Comparison of ENCODE assay signal across 8 cellular contexts in the genomic region with DNA sequence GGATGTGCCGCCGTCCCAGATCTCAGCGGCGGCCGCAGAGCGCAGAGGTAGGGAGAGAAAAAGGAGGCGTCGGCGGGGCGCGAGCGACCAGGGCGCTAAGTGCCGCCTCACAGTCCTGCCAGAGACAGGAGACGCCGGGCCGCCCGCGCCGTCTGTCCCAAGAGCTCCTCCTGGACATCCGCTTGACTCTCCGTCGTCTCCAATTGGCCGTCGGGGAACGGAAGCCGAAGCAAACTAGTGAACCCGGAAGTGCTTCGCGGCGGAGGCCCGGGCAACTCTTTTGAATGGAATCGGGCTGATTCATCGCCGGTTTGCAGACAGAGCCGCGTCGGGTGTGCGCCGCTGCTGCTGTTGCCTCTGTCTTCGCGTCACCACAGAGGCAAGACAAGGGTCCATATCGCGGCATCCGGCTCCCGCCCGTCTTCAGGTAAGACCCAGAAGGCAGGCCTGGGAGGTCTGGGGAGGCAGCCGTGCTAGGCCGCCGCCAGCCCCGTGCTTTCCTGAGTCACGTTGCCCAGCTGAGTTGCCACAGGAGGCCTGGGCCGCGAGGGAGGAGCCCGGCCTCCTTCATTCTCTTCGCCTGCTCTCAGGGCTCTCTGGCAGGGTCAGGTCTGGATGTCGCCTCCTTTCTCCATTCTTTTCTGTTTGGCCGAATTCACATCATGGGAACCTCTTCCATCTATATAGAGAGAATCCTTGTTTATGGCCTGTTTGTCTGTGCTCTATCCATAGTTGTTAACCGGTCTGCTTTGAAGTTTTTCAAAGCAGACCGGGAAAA. TPM values are rescaled to one million over a fixed set of nuclear protein-coding genes. Genes with fewer than 3 reads are reported as not detected.
DNase-seq lines count a peak whose midpoint lies in the region; ATAC-seq, FAIRE-seq and TF ChIP-seq lines count a peak whose summit lies in the region.

A gene (plus strand): TSS at position 248 of the 778 bp plus-strand sequence. CDS start 10,401 bp downstream, outside the sequence.

- FAIRE-seq in endothelial cell of umbilical vein (lab: Jason Lieb, UNC), result peak; percentile 91

- BruUV-seq in Calu3 (replicated peaks; lab: Mats Ljungman, UMichigan) (no TSS peak), endothelial cell of umbilical vein (replicated peaks; lab: Mats Ljungman, UMichigan) (TSS peak; percentile 62)

- H4K20me1 ChIP-seq in OCI-LY1 (ENCODE audit: insufficient read depth, low read length) (no peaks in the 10 kb centered on the region), endothelial cell of umbilical vein (replicated peaks; ENCODE audit: control insufficient read depth, extremely low read depth, insufficient read depth, low read length) (peaks cover 5% of the 10 kb centered on the region)

- no peaks in the 10 kb centered on the region for H3K9me1 ChIP-seq in endothelial cell of umbilical vein (replicated peaks; ENCODE audit: control insufficient read depth, extremely low read depth, insufficient read depth, low read length)

- peak; percentile 98 for ATAC-seq in GM21447 (IDR thresholded peaks at IDR 0.05; ENCODE audit: unreplicated experiment)

- WGBS in HUES64, result under 1% methylated on average over 60 of the region's 60 CpGs

- H3K9me3 ChIP-seq in HUES64 (ENCODE audit: insufficient read depth, low read depth, low read length) (0 out of 2 replicates have a peak, but pooled peaks cover 6% of the 10 kb centered on the region), OCI-LY1 (ENCODE audit: low read length) (peaks cover 5% of the 10 kb centered on the region), endothelial cell of umbilical vein (replicated peaks; ENCODE audit: control insufficient read depth, insufficient read depth, low read length) (no peaks in the 10 kb centered on the region)

- dilution Hi-C loops in endothelial cell of umbilical vein (cut with MboI; ENCODE audit: extremely low pct_ligation_motif_present, low sequenced_read_pairs), result no loop called here

- H3K9me2 ChIP-seq in OCI-LY1 (ENCODE audit: low read depth, low read length), result no peaks in the 10 kb centered on the region

- H3K4me1 ChIP-seq in HUES64 (ENCODE audit: insufficient read depth, low read length) (peaks cover 11% of the 10 kb centered on the region; the same call in 1 of the 2 replicates), OCI-LY1 (ENCODE audit: insufficient read depth, low read length, severe bottlenecking) (peaks cover 26% of the 10 kb centered on the region), endothelial cell of umbilical vein (ENCODE audit: control insufficient read depth, extremely low read depth, insufficient read depth, low read length) (peaks cover 18% of the 10 kb centered on the region)

- no peaks in the 10 kb centered on the region for H3K27me3 ChIP-seq in HUES64 (ENCODE audit: insufficient read depth, low read length)
- no peaks in the 10 kb centered on the region for H3K27me3 ChIP-seq in OCI-LY1 (ENCODE audit: insufficient read depth, low read length)
- no peaks in the 10 kb centered on the region for H3K27me3 ChIP-seq in endothelial cell of umbilical vein (ENCODE audit: control insufficient read depth in 2 of 2, insufficient read depth in 2 of 2, low read length in 2 of 2)

- intact Hi-C loops in Calu3 (cut with micrococcal nuclease; ENCODE audit: unreplicated experiment), result no loop called here
- intact Hi-C loops in endothelial cell of umbilical vein (cut with micrococcal nuclease), result no loop called here

- H3K27ac ChIP-seq in HUES64 (ENCODE audit: low read depth, low read length) (peak within 1 kb of the TSS; percentile 96), OCI-LY1 (ENCODE audit: low read depth, low read length, poor library complexity, severe bottlenecking) (peak within 1 kb of the TSS; percentile 93), endothelial cell of umbilical vein (ENCODE audit: insufficient read depth, low read depth, low read length) (peak within 1 kb of the TSS; percentile 79)

- H3K4me3 ChIP-seq in HUES64 (ENCODE audit: low read length) (peak within 1 kb of the TSS; percentile 77), OCI-LY1 (ENCODE audit: low read depth, low read length, poor library complexity, severe bottlenecking) (peak within 1 kb of the TSS; percentile 96), endothelial cell of umbilical vein (replicated peaks in 1 of 3; ENCODE audit: insufficient read depth in 1 of 3, low read depth in 1 of 3, low read length in 3 of 3) (peak within 1 kb of the TSS; percentile 58 to 90 (median 77))

- H3K36me3 Mint-ChIP-seq in Calu3 (ENCODE audit: insufficient read depth, unreplicated experiment), result peaks cover 32% of the 10 kb centered on the region

- POLR2A ChIA-PET in endothelial cell of umbilical vein (lab: Charles Lee), result interaction anchor here (0.8 to 1.0 kb wide), 2 partner anchors 20 to 27 kb away, joined by 3 read pairs; no protein-coding TSS in a partner anchor

- peak within 1 kb of the TSS; percentile 89 for H3K27ac Mint-ChIP-seq in Calu3 (ENCODE audit: unreplicated experiment)

- H3K79me2 ChIP-seq in OCI-LY1 (ENCODE audit: insufficient read depth, low read length) (peaks cover 53% of the 10 kb centered on the region), endothelial cell of umbilical vein (ENCODE audit: control insufficient read depth, insufficient read depth, low read length) (peaks cover 52% of the 10 kb centered on the region)

- no peak for TF ChIP-seq CTCF in Calu3 (IDR thresholded peaks at IDR 0.05; ENCODE audit: unreplicated experiment)
- TF ChIP-seq CTCF in OCI-LY1 (IDR thresholded peaks at IDR 0.05; ENCODE audit: low read length), result no peak
- TF ChIP-seq CTCF in endothelial cell of umbilical vein (IDR thresholded peaks at IDR 0.05; ENCODE audit: extremely low read depth in 1 of 2, insufficient read depth in 1 of 2, low read depth in 1 of 2, low read length in 2 of 2), result no peak

- DNase-seq in Calu3 (peak; percentile 92), endothelial cell of umbilical vein (ENCODE audit: low read depth, low spot score) (peak; percentile 95), middle frontal gyrus (ENCODE audit: extremely low spot score, low spot score) (peak; percentile 89)
- peak; percentile 92 for DNase-seq in activated CD8-positive, alpha-beta memory T cell treated with anti-CD3 and anti-CD28 coated beads, Interleukin-2, amount 50 U/mL, for 48 hours
- peak; percentile 78 to 86 for DNase-seq in stimulated activated CD8-positive, alpha-beta memory T cell treated with anti-CD3 and anti-CD28 coated beads, Interleukin-2, amount 100 ng/mL, for 48 hours (ENCODE audit: low read depth in 2 of 2)

- TF ChIP-seq POLR2A in endothelial cell of umbilical vein (IDR thresholded peaks at IDR 0.05; ENCODE audit: low read depth, low read length), result peak; percentile 96

- H2AFZ ChIP-seq in OCI-LY1 (ENCODE audit: low read length) (peak within 1 kb of the TSS; percentile 26; the same call in 1 of the 2 replicates), endothelial cell of umbilical vein (ENCODE audit: low read depth, low read length) (peak within 1 kb of the TSS; percentile 67)

- no peaks in the 10 kb centered on the region for H3K9me3 Mint-ChIP-seq in Calu3 (ENCODE audit: low read depth, unreplicated experiment)

- peak within 1 kb of the TSS; percentile 95 for H3K4me3 Mint-ChIP-seq in Calu3 (ENCODE audit: low read depth, unreplicated experiment)

- peak within 1 kb of the TSS; percentile 86 for H3K4me2 ChIP-seq in OCI-LY1 (ENCODE audit: low read length)
- H3K4me2 ChIP-seq in endothelial cell of umbilical vein (ENCODE audit: insufficient read depth, low read length), result peak within 1 kb of the TSS; percentile 96

- H3K36me3 ChIP-seq in HUES64 (ENCODE audit: insufficient read depth, low read length) (peaks cover 6% of the 10 kb centered on the region; the same call in 1 of the 2 replicates), OCI-LY1 (ENCODE audit: insufficient read depth, low read length) (peaks cover 22% of the 10 kb centered on the region), endothelial cell of umbilical vein (ENCODE audit: control insufficient read depth in 2 of 2, extremely low read depth in 1 of 2, insufficient read depth in 2 of 2, low read length in 2 of 2) (no peaks in the 10 kb centered on the region)

- CTCF ChIA-PET in Calu3 (lab: Charles Lee), result interaction anchor here (0.6 kb wide), 1 partner anchor 22 kb away, joined by 6 read pairs; no protein-coding TSS in a partner anchor
- CTCF ChIA-PET in endothelial cell of umbilical vein (lab: Charles Lee), result interaction anchor here (0.6 to 1.0 kb wide), 5 partner anchors 8 to 106 kb away, joined by 3 to 5 read pairs (median 3); no protein-coding TSS in a partner anchor

- peaks cover 13% of the 10 kb centered on the region for H3K4me1 Mint-ChIP-seq in Calu3 (ENCODE audit: low read depth, unreplicated experiment)

- peak within 1 kb of the TSS; percentile 93 for H3K9ac ChIP-seq in HUES64 (ENCODE audit: low read depth, low read length)
- H3K9ac ChIP-seq in OCI-LY1 (ENCODE audit: low read length), result peak within 1 kb of the TSS; percentile 97
- H3K9ac ChIP-seq in endothelial cell of umbilical vein (replicated peaks; ENCODE audit: extremely low read depth, insufficient read depth, low read length), result peak within 1 kb of the TSS; percentile 97

- no peaks in the 10 kb centered on the region for H3F3A ChIP-seq in OCI-LY1 (ENCODE audit: insufficient read depth, low read length)

- H3K27me3 Mint-ChIP-seq in Calu3 (ENCODE audit: unreplicated experiment), result no peaks in the 10 kb centered on the region

TF ChIP-seq in endothelial cell of umbilical vein, 7 proteins besides CTCF, POLR2A, EP300 and RAD21:
- TF ChIP-seq FOS (IDR thresholded peaks at IDR 0.05; ENCODE audit: borderline replicate concordance, insufficient read depth, low read length), result peak; percentile 65
- TF ChIP-seq MYC (IDR thresholded peaks at IDR 0.05; ENCODE audit: low read depth, low read length), result peak; percentile 7
- TF ChIP-seq, protein P1, sequence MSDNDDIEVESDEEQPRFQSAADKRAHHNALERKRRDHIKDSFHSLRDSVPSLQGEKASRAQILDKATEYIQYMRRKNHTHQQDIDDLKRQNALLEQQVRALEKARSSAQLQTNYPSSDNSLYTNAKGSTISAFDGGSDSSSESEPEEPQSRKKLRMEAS (IDR thresholded peaks at IDR 0.05; ENCODE audit: insufficient read depth, insufficient read length), result no peak
- peak; percentile 96 for TF ChIP-seq POLR2AphosphoS5 (IDR thresholded peaks at IDR 0.05; ENCODE audit: insufficient read depth, low read depth, low read length)
- no peak for TF ChIP-seq GATA2 (IDR thresholded peaks at IDR 0.05; ENCODE audit: insufficient read depth, insufficient read length, low read depth, low read length)

RNA-seq across cellular contexts. Expression of the gene that starts here (rescaled TPM):
- total RNA-seq in Calu3 (2022), result 91.4 and 97.4 TPM in 2 replicates
- 98.7 TPM for polyA plus RNA-seq in HUES64 (2013, experiment 1 of 2)
- 96.7 TPM for polyA plus RNA-seq in HUES64 (2013, experiment 2 of 2)
- 83.6 and 85.4 TPM in 2 replicates for total RNA-seq in endothelial cell of umbilical vein
- polyA plus RNA-seq in endothelial cell of umbilical vein, result 36.4 and 47.6 TPM in 2 replicates
- 61.7 and 77.1 TPM in 2 replicates for polyA plus RNA-seq in endothelial cell of umbilical vein (2011; cell fraction: cytosol; rRNA removed)
- polyA plus RNA-seq in endothelial cell of umbilical vein (2011; cell fraction: nucleus; rRNA removed), result 37.5 and 64.5 TPM in 2 replicates
- polyA plus RNA-seq in endothelial cell of umbilical vein (2012), result 98.4 and 159 TPM in 2 replicates
- polyA minus RNA-seq in endothelial cell of umbilical vein, result 36.4 and 37.2 TPM in 2 replicates
- polyA minus RNA-seq in endothelial cell of umbilical vein (2011; cell fraction: cytosol; rRNA and poly(A)+ RNA removed), result 30.4 TPM
- polyA minus RNA-seq in endothelial cell of umbilical vein (2011; cell fraction: nucleus; rRNA and poly(A)+ RNA removed), result 63.8 and 93.6 TPM in 2 replicates

Comparison
In these comparisons a context has a peak if more than half of its experiments do, and no peak if none do; other contexts are left out.
1. Peak in every context shown above with its lines: DNase-seq, ATAC-seq, H3K4me3 ChIP-seq and H3K27ac ChIP-seq.